ENCODE assay signal across 9 cellular contexts in the genomic region with DNA sequence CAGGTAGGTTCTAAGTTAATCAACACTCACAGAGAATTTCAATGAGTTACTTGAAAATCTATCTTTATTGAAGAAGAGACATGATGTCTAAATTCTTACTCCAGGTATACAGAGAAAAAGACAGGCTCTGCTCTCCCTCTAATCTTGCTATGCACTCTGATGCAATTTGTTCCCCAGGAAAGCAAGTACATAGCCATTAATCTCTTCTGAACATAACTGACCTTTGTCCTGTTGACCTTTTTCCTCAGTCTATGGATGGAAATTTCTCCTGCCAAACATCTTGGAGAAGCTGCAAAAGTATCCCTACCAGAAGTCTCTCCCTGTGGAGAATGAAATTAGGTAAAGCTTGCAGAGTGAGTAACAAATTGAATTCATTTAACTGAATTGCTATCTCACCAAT.
"Had no signal": no experiment of that assay in that cellular context is flagged by ENCODE, and none has a peak within 500 bp of the region (broad histone marks: within the 10 kb centered on the region; RNA-seq: fewer than 3 reads in every experiment).

No MANE protein-coding gene starts in this region.

- ATAC-seq: K562 had no signal

- FAIRE-seq: H54, HTR-8/SVneo, K562 had no signal

- DNase-seq: GM23248, GOT3, H9, HCEC 1CT, IMR-90, KG1 had no signal

- H3K27ac ChIP-seq: GM23248 had no signal

- H3K4me3 ChIP-seq: GM23248, K562 had no signal
